ENCODE assay signal across 31 cellular contexts in the genomic region with DNA sequence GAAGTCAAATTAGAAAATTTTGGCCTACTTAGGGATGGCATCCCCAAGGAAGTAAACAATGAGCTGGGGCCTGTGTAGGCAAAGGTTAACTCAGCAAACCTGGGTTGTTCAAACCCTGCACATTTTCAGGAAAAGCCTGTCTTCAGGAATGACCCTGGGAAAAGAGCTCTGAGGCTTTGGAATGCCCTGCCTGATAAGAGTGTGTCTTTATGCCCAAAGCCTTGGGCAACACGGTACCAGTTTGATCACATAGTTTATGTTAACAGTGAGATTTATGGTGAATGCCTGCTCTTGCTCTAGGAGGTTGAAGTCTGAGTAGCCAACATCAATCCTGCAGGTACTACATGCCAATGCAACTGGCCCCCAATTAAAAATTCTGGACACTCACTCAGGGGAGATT. TPM values are rescaled to one million over a fixed set of nuclear protein-coding genes. Genes with fewer than 3 reads are reported as not detected.
"Had no signal": no experiment of that assay in that cellular context is flagged by ENCODE, and none has a peak within 500 bp of the region (broad histone marks: within the 10 kb centered on the region; RNA-seq: fewer than 3 reads in every experiment).

No MANE protein-coding gene starts in this region.

- H3K4me1 ChIP-seq: colonic mucosa, left lung, psoas muscle, testis, tibial artery, upper lobe of left lung had no signal

- H3K4me3 Mint-ChIP-seq: dendritic cell treated with granulocyte-macrophage colony-stimulating factor and Interleukin-4, amounts not matched to agents 40 ng/mL and 50 ng/mL, for 4 days; endodermal cell; naive thymus-derived CD8-positive, alpha-beta T cell; stimulated activated memory B cell treated with anti-CD40 and anti-IgM and Interleukin-4, amounts not matched to agents 10 μg/mL and 1 μg/mL and 100 μg/mL, for 72 hours had no signal

- H3K9me3 ChIP-seq: colonic mucosa, left lung, ovary, psoas muscle, sigmoid colon, testis had no signal

- H3K27ac ChIP-seq: colonic mucosa, heart right ventricle, left lung, ovary, psoas muscle, sigmoid colon, tibial artery, upper lobe of left lung had no signal

- H3K27ac Mint-ChIP-seq: dendritic cell treated with granulocyte-macrophage colony-stimulating factor and Interleukin-4, amounts not matched to agents 40 ng/mL and 50 ng/mL, for 4 days; endodermal cell; naive thymus-derived CD8-positive, alpha-beta T cell; stimulated activated memory B cell treated with anti-CD40 and anti-IgM and Interleukin-4, amounts not matched to agents 10 μg/mL and 1 μg/mL and 100 μg/mL, for 72 hours had no signal

- H3K36me3 Mint-ChIP-seq: stimulated activated memory B cell treated with anti-CD40 and anti-IgM and Interleukin-4, amounts not matched to agents 10 μg/mL and 1 μg/mL and 100 μg/mL, for 72 hours had no signal

- H3K4me1 Mint-ChIP-seq: endodermal cell; naive thymus-derived CD8-positive, alpha-beta T cell; stimulated activated memory B cell treated with anti-CD40 and anti-IgM and Interleukin-4, amounts not matched to agents 10 μg/mL and 1 μg/mL and 100 μg/mL, for 72 hours had no signal

- ATAC-seq: esophagus mucosa; heart right ventricle; left cardiac atrium; left lung; naive thymus-derived CD8-positive, alpha-beta T cell; psoas muscle; right cardiac atrium; stimulated activated memory B cell treated with anti-CD40 and anti-IgM and Interleukin-4, amounts not matched to agents 10 μg/mL and 1 μg/mL and 100 μg/mL, for 72 hours; stimulated activated naive CD8-positive, alpha-beta T cell treated with anti-CD3 and anti-CD28 coated beads, Interleukin-15, Interleukin-2, amounts not matched to agents 100 U/mL and 50 U/mL, for 24 hours had no signal

- H3K27me3 ChIP-seq: colonic mucosa, left lung, ovary, sigmoid colon, testis, tibial artery, upper lobe of left lung had no signal

- DNase-seq: colonic mucosa; effector CD8-positive, alpha-beta T cell; endodermal cell; foreskin melanocyte; glutamatergic neuron; heart right ventricle; left cardiac atrium; left lung; mesendoderm; naive thymus-derived CD8-positive, alpha-beta T cell; occipital lobe; ovary; posterior cingulate gyrus; psoas muscle; right cardiac atrium; sigmoid colon; stimulated activated CD4-positive, alpha-beta T cell treated with anti-CD3 and anti-CD28 coated beads, Interleukin-2, amount 100 ng/mL, for 24 hours; stimulated activated CD4-positive, alpha-beta T cell treated with anti-CD3 and anti-CD28 coated beads, Interleukin-4, amount 100 ng/mL, for 24 hours; stimulated activated naive CD8-positive, alpha-beta T cell treated with anti-CD3 and anti-CD28 coated beads, Interleukin-15, Interleukin-2, amounts not matched to agents 100 U/mL and 50 U/mL, for 24 hours; substantia nigra; testis; tibial artery; upper lobe of left lung had no signal

- H3K36me3 ChIP-seq: colonic mucosa, heart right ventricle, left lung, ovary, sigmoid colon, tibial artery, upper lobe of left lung had no signal

- H3K4me3 ChIP-seq: colonic mucosa, heart right ventricle, left lung, ovary, psoas muscle, sigmoid colon, testis, tibial artery, upper lobe of left lung had no signal

RNA-seq across cellular contexts. Expression of gene STAB2, which starts 28.2 kb away (rescaled TPM):
- total RNA-seq: chondrocyte; endodermal cell; fibroblast of lung; kidney epithelial cell; naive thymus-derived CD8-positive, alpha-beta T cell; occipital lobe; renal cortical epithelial cell had no signal
- polyA plus RNA-seq: fibroblast of lung; naive thymus-derived CD8-positive, alpha-beta T cell; neural cell had no signal
